In genomic region chr14:91858536-91859275, GRCh38 we compare ENCODE assay signal across 9 cellular contexts. TPM values are rescaled to one million over a fixed set of nuclear protein-coding genes. Genes with fewer than 3 reads are reported as not detected.
DNase-seq lines count a peak whose midpoint lies in the region; ATAC-seq and TF ChIP-seq lines count a peak whose summit lies in the region.
"Had no signal": no experiment of that assay in that cellular context is flagged by ENCODE, and none has a peak within 500 bp of the region (broad histone marks: within the 10 kb centered on the region; RNA-seq: fewer than 3 reads in every experiment).

No MANE protein-coding gene starts in this region.

- no peaks in the 10 kb centered on the region for H3K27me3 ChIP-seq in Loucy (ENCODE audit: insufficient read depth, low read length, poor library complexity, severe bottlenecking)
- H3K27me3 ChIP-seq in smooth muscle cell (ENCODE audit: low read depth): no peaks in the 10 kb centered on the region
- H3K27me3 ChIP-seq: SJSA1 had no signal

- H3K4me3 ChIP-seq in Loucy (ENCODE audit: low read length, poor library complexity, severe bottlenecking) (no peak overlapping the region), cardiac fibroblast (replicated peaks in 1 of 2; ENCODE audit: low read depth in 2 of 2, low read length in 2 of 2) (no peak overlapping the region), smooth muscle cell (no peak overlapping the region)
- H3K4me3 ChIP-seq: SJSA1 had no signal

- peak; percentile 87 for ATAC-seq in GM21381 (IDR thresholded peaks at IDR 0.05; ENCODE audit: unreplicated experiment)

- no peaks in the 10 kb centered on the region for H3K9me3 ChIP-seq in Loucy (ENCODE audit: insufficient read depth, low read depth, low read length)
- H3K9me3 ChIP-seq in smooth muscle cell (replicated peaks; ENCODE audit: low read depth): no peaks in the 10 kb centered on the region
- H3K9me3 ChIP-seq: SJSA1 had no signal

- no peaks in the 10 kb centered on the region for H3K9me2 ChIP-seq in Loucy (replicated peaks; ENCODE audit: low read depth, low read length)

- no peaks in the 10 kb centered on the region for H3K36me3 ChIP-seq in Loucy (ENCODE audit: insufficient read depth, low read length)
- H3K36me3 ChIP-seq in smooth muscle cell (ENCODE audit: low read depth): no peaks in the 10 kb centered on the region
- H3K36me3 ChIP-seq: SJSA1 had no signal

- TF ChIP-seq CTCF in Loucy (conservative IDR thresholded peaks at IDR 0.05; ENCODE audit: low read length) (peak; percentile 34; the same call in 1 of the 2 replicates), cardiac fibroblast (IDR thresholded peaks at IDR 0.05; ENCODE audit: low read depth, low read length) (peak; percentile 8), smooth muscle cell (IDR thresholded peaks at IDR 0.05; ENCODE audit: borderline replicate concordance, insufficient read depth, poor library complexity, severe bottlenecking) (no peak), RWPE1 (conservative IDR thresholded peaks at IDR 0.05; ENCODE audit: low read depth) (no peak)

- no peaks in the 10 kb centered on the region for H3F3A ChIP-seq in Loucy (ENCODE audit: low read depth)
- H3F3A ChIP-seq in smooth muscle cell (ENCODE audit: low read depth): no peaks in the 10 kb centered on the region

- peak overlapping the region; percentile 40 for H3K4me2 ChIP-seq in Loucy (ENCODE audit: low read depth, low read length, poor library complexity, severe bottlenecking)
- H3K4me2 ChIP-seq in smooth muscle cell: peak overlapping the region; percentile 30

- H2AFZ ChIP-seq in Loucy (ENCODE audit: low read length): 0 out of 2 replicates have a peak overlapping the region, but pooled peaks have one; percentile 2
- no peak overlapping the region for H2AFZ ChIP-seq in smooth muscle cell (ENCODE audit: low read depth)

- H4K20me1 ChIP-seq in Loucy (ENCODE audit: insufficient read depth, low read length, poor library complexity, severe bottlenecking) (no peaks in the 10 kb centered on the region), smooth muscle cell (ENCODE audit: low read depth) (no peaks in the 10 kb centered on the region)

- H3K27ac ChIP-seq in smooth muscle cell (ENCODE audit: low read depth) (no peak overlapping the region), RWPE1 (no peak overlapping the region)
- H3K27ac ChIP-seq: SJSA1 had no signal

- 28% methylated on average over 8 of the region's 8 CpGs for WGBS in smooth muscle cell (ENCODE audit: low lambda C conversion rate)

- H3K4me1 ChIP-seq in Loucy (ENCODE audit: insufficient read depth, low read length, poor library complexity, severe bottlenecking) (peaks cover 51% of the 10 kb centered on the region), smooth muscle cell (ENCODE audit: low read depth) (no peaks in the 10 kb centered on the region)
- H3K4me1 ChIP-seq: SJSA1 had no signal

- H3K9ac ChIP-seq in Loucy (ENCODE audit: low read depth, low read length, poor library complexity, severe bottlenecking) (no peak overlapping the region), smooth muscle cell (ENCODE audit: low read depth) (no peak overlapping the region)

- no peaks in the 10 kb centered on the region for H3K79me2 ChIP-seq in Loucy (ENCODE audit: insufficient read depth, low read length)
- no peaks in the 10 kb centered on the region for H3K79me2 ChIP-seq in smooth muscle cell (ENCODE audit: low read depth)

- CTCF ChIA-PET in RWPE1 (lab: Yijun Ruan, JAX): interaction anchor here (0.6 kb wide), 1 partner anchor 247 kb away, joined by 3 read pairs; no protein-coding TSS in a partner anchor

- POLR2A ChIA-PET in RWPE1 (lab: Yijun Ruan, JAX; ENCODE audit: low non-redundant PET): no interaction called here

- DNase-seq in ELR (ENCODE audit: low read depth) (peak; percentile 54), cardiac fibroblast (ENCODE audit: low read depth in 2 of 2) (peak; percentile 52 to 69), smooth muscle cell (lab: John Stamatoyannopoulos, UW; ENCODE audit: unreplicated experiment) (no peak), RWPE1 (ENCODE audit: low spot score) (no peak), NCI-H146 (lab: John Stamatoyannopoulos, UW) (no peak), NCI-H524 treated with DMSO at 0.1 percent for 48 hours (lab: John Stamatoyannopoulos, UW) (no peak)

RNA-seq across cellular contexts. Expression of gene TC2N, which starts 8.6 kb away (rescaled TPM):
- 5.7 and 10.3 TPM in 2 replicates for total RNA-seq in smooth muscle cell
- 0.33 and 2.8 TPM in 2 replicates for polyA plus RNA-seq in smooth muscle cell

Comparison
In these comparisons a context has a peak if more than half of its experiments do, and no peak if none do; other contexts are left out.
1. DNase-seq: peak in ELR (single experiment) and cardiac fibroblast (2 of 2); none in smooth muscle cell (single experiment), RWPE1 (single experiment), NCI-H146 (single experiment) and NCI-H524 treated with DMSO at 0.1 percent for 48 hours (single experiment).
2. CTCF ChIP-seq: peak in Loucy (single experiment) and cardiac fibroblast (single experiment); none in smooth muscle cell (single experiment) and RWPE1 (single experiment).